In the genomic region with DNA sequence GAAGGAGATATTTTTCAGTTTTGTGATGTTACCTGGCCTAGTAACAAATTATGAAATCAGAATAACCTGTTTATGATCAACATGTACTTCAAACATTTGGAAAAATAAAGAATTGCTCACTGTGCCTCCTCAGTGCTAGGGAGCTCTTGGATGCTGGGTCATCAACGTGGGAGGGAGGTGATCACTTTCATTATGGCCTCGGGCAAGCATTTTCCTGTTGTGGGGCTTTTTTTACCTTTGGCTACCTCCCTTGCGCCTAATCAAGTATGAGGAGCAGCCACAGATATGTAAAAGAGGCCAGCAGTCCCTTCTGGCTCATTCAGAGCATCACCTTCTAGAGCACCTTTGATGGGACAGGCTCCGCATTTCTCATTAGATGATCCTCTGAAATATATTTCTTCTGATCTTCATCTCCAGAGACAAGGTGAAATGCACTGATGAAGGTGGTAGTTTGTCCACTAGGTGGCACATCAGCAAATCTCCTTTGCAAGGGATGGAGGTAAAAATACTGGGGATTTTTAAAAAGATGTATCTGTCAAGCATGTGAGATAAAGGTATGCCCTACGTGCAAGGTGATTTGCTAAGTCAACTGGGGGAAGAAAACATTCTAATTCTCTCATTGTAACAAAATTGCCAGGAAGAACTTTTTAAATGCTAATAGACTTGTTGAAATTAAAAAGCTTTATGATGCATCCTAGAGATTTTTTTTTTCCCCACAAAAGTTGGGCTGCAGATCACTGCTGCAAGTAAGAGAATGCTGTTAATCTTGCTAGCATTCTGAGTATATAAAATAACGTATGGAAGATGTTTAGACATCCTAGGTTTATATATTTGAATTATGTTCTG, we compare ENCODE assay signal across 8 cellular contexts.
DNase-seq lines count a peak whose midpoint lies in the region; ATAC-seq, FAIRE-seq and TF ChIP-seq lines count a peak whose summit lies in the region.

No MANE protein-coding gene starts in this region.

- POLR2A ChIA-PET in HepG2 (lab: Yijun Ruan, JAX), result no interaction called here

- H3K9ac ChIP-seq in HepG2 (ENCODE audit: insufficient read depth, low read depth, low read length), result no peak overlapping the region

- H3K9me3 ChIP-seq in HepG2 (ENCODE audit: low read length), result no peaks in the 10 kb centered on the region

- no peak for TF ChIP-seq RAD21 in HepG2 (CRISPR knock-in tag; IDR thresholded peaks at IDR 0.05)

- no peak overlapping the region for H3K4me3 ChIP-seq in HepG2 (replicated peaks in 1 of 3; ENCODE audit: insufficient read depth in 1 of 3, low read depth in 2 of 3, low read length in 3 of 3)

- WGBS in HepG2 (ENCODE audit: low lambda C conversion rate), result 10% methylated on average over 6 of the region's 6 CpGs

- intact Hi-C loops in HepG2 (cut with micrococcal nuclease; ENCODE audit: unreplicated experiment), result loop anchor here (1.0 to 2.0 kb wide), 3 partner anchors 50 to 395 kb away; no protein-coding TSS in a partner anchor

- TF ChIP-seq POLR2A in HepG2 (IDR thresholded peaks at IDR 0.05; ENCODE audit: insufficient read depth in 1 of 2, low read depth in 2 of 2, low read length in 2 of 2), result no peak

- no peaks in the 10 kb centered on the region; a peak in 2 of 5 replicates for H3K27me3 ChIP-seq in HepG2 (ENCODE audit: control insufficient read depth in 1 of 2, insufficient read depth in 2 of 2, low read length in 2 of 2)

- TF ChIP-seq EP300 in HepG2 (IDR thresholded peaks at IDR 0.05; ENCODE audit: low read depth in 2 of 2, low read length in 2 of 2) (no peak), HepG2 (CRISPR knock-in tag; IDR thresholded peaks at IDR 0.05; ENCODE audit: borderline replicate concordance) (no peak)

- ATAC-seq in HG03520 (IDR thresholded peaks at IDR 0.05; ENCODE audit: unreplicated experiment) (peak; percentile 77), HepG2 (peak; percentile 65; the same call in 2 of the 3 replicates), HG02763 (IDR thresholded peaks at IDR 0.05; ENCODE audit: unreplicated experiment) (no peak)

- H3K4me1 ChIP-seq in HepG2 (ENCODE audit: insufficient read depth, low read length), result no peaks in the 10 kb centered on the region

- no peaks in the 10 kb centered on the region for H3K36me3 ChIP-seq in HepG2 (replicated peaks in 1 of 2; ENCODE audit: control insufficient read depth in 1 of 2, insufficient read depth in 2 of 2, low read length in 2 of 2)

- peak; percentile 4 for DNase-seq in AG09319 (ENCODE audit: extremely low read depth, low read depth)
- peak; percentile 20 for DNase-seq in SHP77 treated with DMSO at 0.1 percent for 48 hours (lab: John Stamatoyannopoulos, UW)
- DNase-seq in T47D (ENCODE audit: low read depth in 1 of 2, low spot score in 1 of 2), result peak; percentile 61 to 66
- DNase-seq in HepG2 (ENCODE audit: low spot score), result peak; percentile 32
- peak; percentile 20 for DNase-seq in stimulated activated naive CD4-positive, alpha-beta T cell treated with Interleukin-2 at 50 U/mL for 16 hours (lab: John Stamatoyannopoulos, UW)

- no TSS peak for BruUV-seq in HepG2 (replicated peaks; lab: Mats Ljungman, UMichigan)

- H3K79me2 ChIP-seq in HepG2 (ENCODE audit: insufficient read depth, low read length), result no peaks in the 10 kb centered on the region

- no peaks in the 10 kb centered on the region for H4K20me1 ChIP-seq in HepG2 (ENCODE audit: insufficient read depth, low read length)

- CTCF ChIA-PET in HepG2 (lab: Yijun Ruan, JAX; ENCODE audit: low intra/inter-chr PET ratio, low total read pairs), result interaction anchor here (1.4 to 2.8 kb wide), 3 partner anchors 50 to 395 kb away, joined by 9 to 16 read pairs (median 13); no protein-coding TSS in a partner anchor

- no peak overlapping the region for H3K4me2 ChIP-seq in HepG2 (ENCODE audit: low read depth, low read length)

- peak; percentile 57 for FAIRE-seq in HepG2 (lab: Jason Lieb, UNC)

- H3K27ac ChIP-seq in HepG2 (ENCODE audit: extremely low read length, insufficient read depth, low read length), result no peak overlapping the region

- H2AFZ ChIP-seq in HepG2 (ENCODE audit: low read length), result no peak overlapping the region

- peak; percentile 77 for TF ChIP-seq CTCF in AG09319 (IDR thresholded peaks at IDR 0.05; ENCODE audit: low read depth, low read length)
- TF ChIP-seq CTCF in GM12872 (IDR thresholded peaks at IDR 0.05; ENCODE audit: insufficient read depth, low read depth, low read length), result peak; percentile 66
- peak; percentile 59 for TF ChIP-seq CTCF in HepG2 (CRISPR knock-in tag; IDR thresholded peaks at IDR 0.05)

- in situ Hi-C loops in T47D (cut with HindIII; ENCODE audit: low pct_unique_long_range_greater_than_20kb, low sequenced_read_pairs), result no loop called here
- in situ Hi-C loops in HepG2 (cut with HindIII; ENCODE audit: extremely low pct_ligation_motif_present, low pct_unique_long_range_greater_than_20kb), result loop anchor here (5.0 kb wide), 1 partner anchor 398 kb away; no protein-coding TSS in a partner anchor

TF ChIP-seq in HepG2, 621 proteins besides CTCF, POLR2A, EP300 and RAD21:
- TF ChIP-seq SMC3 (IDR thresholded peaks at IDR 0.05; ENCODE audit: low read length), result peak; percentile 66
- peak; percentile 56 for TF ChIP-seq STAG1 (CRISPR knock-in tag; IDR thresholded peaks at IDR 0.05)
- no peak for TF ChIP-seq TMF1 (CRISPR knock-in tag; IDR thresholded peaks at IDR 0.05; ENCODE audit: low read depth)
- TF ChIP-seq, protein P1, sequence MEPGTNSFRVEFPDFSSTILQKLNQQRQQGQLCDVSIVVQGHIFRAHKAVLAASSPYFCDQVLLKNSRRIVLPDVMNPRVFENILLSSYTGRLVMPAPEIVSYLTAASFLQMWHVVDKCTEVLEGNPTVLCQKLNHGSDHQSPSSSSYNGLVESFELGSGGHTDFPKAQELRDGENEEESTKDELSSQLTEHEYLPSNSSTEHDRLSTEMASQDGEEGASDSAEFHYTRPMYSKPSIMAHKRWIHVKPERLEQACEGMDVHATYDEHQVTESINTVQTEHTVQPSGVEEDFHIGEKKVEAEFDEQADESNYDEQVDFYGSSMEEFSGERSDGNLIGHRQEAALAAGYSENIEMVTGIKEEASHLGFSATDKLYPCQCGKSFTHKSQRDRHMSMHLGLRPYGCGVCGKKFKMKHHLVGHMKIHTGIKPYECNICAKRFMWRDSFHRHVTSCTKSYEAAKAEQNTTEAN (CRISPR knock-in tag; conservative IDR thresholded peaks at IDR 0.05), result no peak
- TF ChIP-seq, protein P2, sequence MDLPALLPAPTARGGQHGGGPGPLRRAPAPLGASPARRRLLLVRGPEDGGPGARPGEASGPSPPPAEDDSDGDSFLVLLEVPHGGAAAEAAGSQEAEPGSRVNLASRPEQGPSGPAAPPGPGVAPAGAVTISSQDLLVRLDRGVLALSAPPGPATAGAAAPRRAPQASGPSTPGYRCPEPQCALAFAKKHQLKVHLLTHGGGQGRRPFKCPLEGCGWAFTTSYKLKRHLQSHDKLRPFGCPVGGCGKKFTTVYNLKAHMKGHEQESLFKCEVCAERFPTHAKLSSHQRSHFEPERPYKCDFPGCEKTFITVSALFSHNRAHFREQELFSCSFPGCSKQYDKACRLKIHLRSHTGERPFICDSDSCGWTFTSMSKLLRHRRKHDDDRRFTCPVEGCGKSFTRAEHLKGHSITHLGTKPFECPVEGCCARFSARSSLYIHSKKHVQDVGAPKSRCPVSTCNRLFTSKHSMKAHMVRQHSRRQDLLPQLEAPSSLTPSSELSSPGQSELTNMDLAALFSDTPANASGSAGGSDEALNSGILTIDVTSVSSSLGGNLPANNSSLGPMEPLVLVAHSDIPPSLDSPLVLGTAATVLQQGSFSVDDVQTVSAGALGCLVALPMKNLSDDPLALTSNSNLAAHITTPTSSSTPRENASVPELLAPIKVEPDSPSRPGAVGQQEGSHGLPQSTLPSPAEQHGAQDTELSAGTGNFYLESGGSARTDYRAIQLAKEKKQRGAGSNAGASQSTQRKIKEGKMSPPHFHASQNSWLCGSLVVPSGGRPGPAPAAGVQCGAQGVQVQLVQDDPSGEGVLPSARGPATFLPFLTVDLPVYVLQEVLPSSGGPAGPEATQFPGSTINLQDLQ (CRISPR knock-in tag; IDR thresholded peaks at IDR 0.05), result no peak

Comparison
In these comparisons a context has a peak if more than half of its experiments do, and no peak if none do; other contexts are left out.
1. DNase-seq: peak in every context shown above with its lines; median percentile 64 in T47D; 32 in HepG2; 20 in SHP77 treated with DMSO at 0.1 percent for 48 hours; 20 in stimulated activated naive CD4-positive, alpha-beta T cell treated with Interleukin-2 at 50 U/mL for 16 hours; 4 in AG09319.